Comparison of ENCODE assay signal across 25 cellular contexts in the genomic region with DNA sequence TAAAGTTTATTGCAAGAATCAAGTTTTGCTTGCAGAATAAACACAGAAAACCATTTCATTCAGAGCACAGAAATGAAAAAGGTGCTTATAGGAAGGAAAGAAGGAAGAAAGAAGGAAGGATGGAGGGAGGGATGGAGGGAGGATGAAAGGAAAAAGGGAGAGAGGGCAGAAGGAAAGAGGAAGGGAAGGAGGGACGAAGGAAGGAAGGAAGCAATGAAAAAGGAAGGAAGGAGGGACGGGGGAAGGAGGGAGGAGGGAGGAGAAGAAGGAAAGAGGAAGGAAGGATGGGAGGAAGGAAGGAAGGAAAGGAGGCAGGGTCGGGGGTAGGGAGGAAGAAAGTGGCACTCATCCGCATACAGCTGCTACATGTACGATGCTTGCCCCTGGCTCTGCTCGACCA.
"Had no signal": no experiment of that assay in that cellular context is flagged by ENCODE, and none has a peak within 500 bp of the region (broad histone marks: within the 10 kb centered on the region; RNA-seq: fewer than 3 reads in every experiment).

No MANE protein-coding gene starts in this region.

- H3K4me3 Mint-ChIP-seq: activated B cell treated with CpG ODN at 0.5 μM for 24 hours; activated CD4-positive, alpha-beta T cell treated with anti-CD3 and anti-CD28 coated beads, Interleukin-2, amount 10 ng/mL, durations not matched to agents 24 days and 14 days; activated CD8-positive, alpha-beta memory T cell treated with anti-CD3 and anti-CD28 coated beads, Interleukin-2, amount 10 ng/mL, durations not matched to agents 7 days and 5 days; activated naive CD4-positive, alpha-beta T cell treated with anti-CD3 and anti-CD28 coated beads, Interleukin-2, amount 10 ng/mL, durations not matched to agents 7 days and 5 days; activated naive CD8-positive, alpha-beta T cell treated with anti-CD3 and anti-CD28 coated beads for 36 hours; activated T-cell treated with anti-CD3 and anti-CD28 coated beads, Interleukin-2, amount 50 U/mL, for 24 hours had no signal

- H3K27ac ChIP-seq: breast epithelium, Peyer's patch, RWPE1, SJCRH30 had no signal

- H3K36me3 ChIP-seq: breast epithelium, Peyer's patch, SJCRH30 had no signal

- H3K27ac Mint-ChIP-seq: activated B cell treated with CpG ODN at 0.5 μM for 24 hours; activated CD4-positive, alpha-beta T cell treated with anti-CD3 and anti-CD28 coated beads, Interleukin-2, amount 10 ng/mL, durations not matched to agents 24 days and 14 days; activated CD8-positive, alpha-beta memory T cell treated with anti-CD3 and anti-CD28 coated beads, Interleukin-2, amount 10 ng/mL, durations not matched to agents 7 days and 5 days; activated naive CD4-positive, alpha-beta T cell treated with anti-CD3 and anti-CD28 coated beads, Interleukin-2, amount 10 ng/mL, durations not matched to agents 7 days and 5 days; activated naive CD8-positive, alpha-beta T cell treated with anti-CD3 and anti-CD28 coated beads for 36 hours; activated T-cell treated with anti-CD3 and anti-CD28 coated beads, Interleukin-2, amount 50 U/mL, for 24 hours; activated T-helper 2 cell treated with anti-CD3 and anti-CD28 coated beads, Interferon-gamma antibody, Interleukin-2, Interleukin-4, amounts not matched to agents 10 μg/mL and 5 μg/mL and 100 μg/mL, durations not matched to agents 14 hours and 24 hours and 36 hours had no signal

- DNase-seq: activated B cell treated with CpG ODN at 0.5 μM for 24 hours; activated CD4-positive, alpha-beta T cell treated with anti-CD3 and anti-CD28 coated beads for 1 hour; activated CD4-positive, alpha-beta T cell treated with anti-CD3 and anti-CD28 coated beads, Interleukin-2, amount 10 ng/mL, durations not matched to agents 24 days and 14 days; activated CD4-positive, alpha-beta T cell treated with anti-CD3 and anti-CD28 coated beads, Interleukin-2, amount 50 U/mL, for 48 hours; activated CD8-positive, alpha-beta memory T cell treated with anti-CD3 and anti-CD28 coated beads, Interleukin-2, amount 10 ng/mL, durations not matched to agents 7 days and 5 days; activated gamma-delta T cell treated with Interleukin-2 at 50 U/mL for 16 hours; activated naive CD4-positive, alpha-beta T cell treated with anti-CD3 and anti-CD28 coated beads, Interleukin-2, amount 10 ng/mL, durations not matched to agents 7 days and 5 days; activated naive CD8-positive, alpha-beta T cell treated with anti-CD3 and anti-CD28 coated beads for 36 hours; activated T-cell treated with anti-CD3 and anti-CD28 coated beads, Interleukin-2, amount 50 U/mL, for 24 hours; aorta; caudate nucleus; Kasumi-1; KBM-7; NCI-H1105 treated with DMSO at 0.1 percent for 48 hours; NCI-H1436 treated with DMSO at 0.1 percent for 48 hours; NCI-H187; NCI-H2081; NCI-H510A treated with DMSO at 0.1 percent for 48 hours; Peyer's patch; Right ventricle myocardium superior; SJCRH30; SK-N-SH had no signal

- H3K9me3 Mint-ChIP-seq: activated B cell treated with CpG ODN at 0.5 μM for 24 hours; activated CD4-positive, alpha-beta T cell treated with anti-CD3 and anti-CD28 coated beads, Interleukin-2, amount 10 ng/mL, durations not matched to agents 24 days and 14 days; activated naive CD4-positive, alpha-beta T cell treated with anti-CD3 and anti-CD28 coated beads, Interleukin-2, amount 10 ng/mL, durations not matched to agents 7 days and 5 days; activated naive CD8-positive, alpha-beta T cell treated with anti-CD3 and anti-CD28 coated beads for 36 hours; activated T-cell treated with anti-CD3 and anti-CD28 coated beads, Interleukin-2, amount 50 U/mL, for 24 hours; activated T-helper 2 cell treated with anti-CD3 and anti-CD28 coated beads, Interferon-gamma antibody, Interleukin-2, Interleukin-4, amounts not matched to agents 10 μg/mL and 5 μg/mL and 100 μg/mL, durations not matched to agents 14 hours and 24 hours and 36 hours had no signal

- H3K27me3 Mint-ChIP-seq: activated B cell treated with CpG ODN at 0.5 μM for 24 hours; activated naive CD8-positive, alpha-beta T cell treated with anti-CD3 and anti-CD28 coated beads for 36 hours; activated T-cell treated with anti-CD3 and anti-CD28 coated beads, Interleukin-2, amount 50 U/mL, for 24 hours had no signal

- H3K4me1 Mint-ChIP-seq: activated B cell treated with CpG ODN at 0.5 μM for 24 hours had no signal

- H3K9me3 ChIP-seq: breast epithelium, Peyer's patch, SJCRH30, SK-N-SH had no signal

- H3K27me3 ChIP-seq: breast epithelium, Peyer's patch, SJCRH30 had no signal

- H3K36me3 Mint-ChIP-seq: activated CD8-positive, alpha-beta memory T cell treated with anti-CD3 and anti-CD28 coated beads, Interleukin-2, amount 10 ng/mL, durations not matched to agents 7 days and 5 days; activated naive CD4-positive, alpha-beta T cell treated with anti-CD3 and anti-CD28 coated beads, Interleukin-2, amount 10 ng/mL, durations not matched to agents 7 days and 5 days; activated naive CD8-positive, alpha-beta T cell treated with anti-CD3 and anti-CD28 coated beads for 36 hours had no signal

- H3K4me3 ChIP-seq: breast epithelium, Peyer's patch, SJCRH30 had no signal

- ATAC-seq: activated CD8-positive, alpha-beta memory T cell treated with anti-CD3 and anti-CD28 coated beads, Interleukin-2, amount 10 ng/mL, durations not matched to agents 7 days and 5 days had no signal
